Comparison of ENCODE assay signal across 14 cellular contexts in the genomic region with DNA sequence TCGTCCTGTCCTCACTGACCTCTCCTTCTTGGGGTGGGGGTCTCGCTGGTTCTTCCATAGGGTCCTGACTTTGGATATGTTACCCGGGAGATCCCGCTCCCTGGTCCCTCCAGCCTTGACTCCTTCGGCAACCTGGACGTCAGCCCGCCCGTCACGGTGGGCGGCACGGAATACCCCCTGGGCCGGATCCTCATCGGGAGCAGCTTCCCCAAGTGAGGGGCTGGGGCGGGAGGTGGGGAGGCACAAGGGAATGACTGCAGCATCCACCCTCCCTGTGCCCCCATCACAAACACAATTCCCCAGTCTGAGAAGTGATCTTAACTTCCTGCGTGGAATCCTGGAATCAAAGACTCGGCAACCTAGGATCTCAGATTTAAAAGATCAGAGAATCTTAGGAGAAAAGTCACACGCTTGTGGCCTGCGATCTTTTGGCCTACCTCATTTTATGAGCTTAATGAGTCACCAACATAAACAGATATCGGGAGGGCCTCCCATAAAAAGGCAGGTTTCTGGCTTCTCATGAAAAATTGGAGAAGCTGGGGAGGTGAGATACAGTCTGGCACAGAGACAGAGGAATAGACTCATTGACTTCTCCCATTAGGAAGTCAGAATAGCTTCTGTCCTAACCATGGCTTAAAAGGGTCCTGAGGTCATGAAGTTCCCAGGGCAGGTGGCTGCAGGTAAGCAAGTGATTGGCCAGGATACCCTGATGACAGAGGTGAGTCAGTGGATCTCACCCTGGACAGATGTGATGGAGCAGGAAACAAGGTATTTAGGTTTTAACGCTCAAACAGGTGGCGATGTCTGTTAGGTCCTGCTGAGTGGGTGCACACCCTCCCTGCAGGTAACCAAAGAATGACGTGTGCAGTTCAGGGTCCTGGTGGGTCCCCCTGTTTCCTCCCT. TPM values are rescaled to one million over a fixed set of nuclear protein-coding genes. Genes with fewer than 3 reads are reported as not detected.
A peak's percentile ranks its signal among the peaks of the same experiment; 100 is the strongest.
DNase-seq lines count a peak whose midpoint lies in the region; ATAC-seq, FAIRE-seq and TF ChIP-seq lines count a peak whose summit lies in the region.
"Had no signal": no experiment of that assay in that cellular context is flagged by ENCODE, and none has a peak within 500 bp of the region (broad histone marks: within the 10 kb centered on the region; RNA-seq: fewer than 3 reads in every experiment).

No MANE protein-coding gene starts in this region.

- H3K4me2 ChIP-seq in neural progenitor cell = no peak overlapping the region
- no peak overlapping the region for H3K4me2 ChIP-seq in HepG2 (ENCODE audit: low read depth, low read length)

- no peak for FAIRE-seq in HepG2 (lab: Jason Lieb, UNC)

- H3K9ac ChIP-seq in neural progenitor cell (no peak overlapping the region), HepG2 (ENCODE audit: insufficient read depth, low read depth, low read length) (no peak overlapping the region)
- H3K9ac ChIP-seq: parathyroid adenoma had no signal

- H3K9me3 ChIP-seq in neural progenitor cell (ENCODE audit: low read depth) (no peaks in the 10 kb centered on the region), HepG2 (ENCODE audit: low read length) (no peaks in the 10 kb centered on the region)
- H3K9me3 ChIP-seq: heart left ventricle had no signal

- H2AFZ ChIP-seq in neural progenitor cell (replicated peaks) = no peak overlapping the region
- no peak overlapping the region for H2AFZ ChIP-seq in HepG2 (ENCODE audit: low read length)
- H2AFZ ChIP-seq: parathyroid adenoma had no signal

- in situ Hi-C loops in HepG2 (cut with HindIII; ENCODE audit: extremely low pct_ligation_motif_present, low pct_unique_long_range_greater_than_20kb) = loop anchor here (25.0 kb wide), 1 partner anchor 271 kb away; no protein-coding TSS in a partner anchor

- no peaks in the 10 kb centered on the region for H3K4me1 ChIP-seq in neural progenitor cell
- peaks cover 7% of the 10 kb centered on the region; the same call in 1 of the 2 replicates for H3K4me1 ChIP-seq in HepG2 (ENCODE audit: insufficient read depth, low read length)
- H3K4me1 ChIP-seq: parathyroid adenoma had no signal

- ATAC-seq in HepG2 (no peak), GM19328 (IDR thresholded peaks at IDR 0.05; ENCODE audit: unreplicated experiment) (no peak)

- TF ChIP-seq CTCF in BJ (IDR thresholded peaks at IDR 0.05; ENCODE audit: insufficient read depth, low read depth, low read length) (no peak), NB4 (IDR thresholded peaks at IDR 0.05; ENCODE audit: low read depth, low read length) (no peak), chondrocyte (IDR thresholded peaks at IDR 0.05) (no peak), neural progenitor cell (IDR thresholded peaks at IDR 0.05) (no peak), HepG2 (CRISPR knock-in tag; IDR thresholded peaks at IDR 0.05) (no peak)

- H3K27ac ChIP-seq in neural progenitor cell (no peak overlapping the region), HepG2 (ENCODE audit: extremely low read length, insufficient read depth, low read length) (no peak overlapping the region)
- H3K27ac ChIP-seq: heart left ventricle, parathyroid adenoma had no signal

- H3K36me3 ChIP-seq in BJ (ENCODE audit: control insufficient read depth, insufficient read depth, low read length) = no peaks in the 10 kb centered on the region
- no peaks in the 10 kb centered on the region for H3K36me3 ChIP-seq in neural progenitor cell
- H3K36me3 ChIP-seq in HepG2 (replicated peaks in 1 of 2; ENCODE audit: control insufficient read depth in 1 of 2, insufficient read depth in 2 of 2, low read length in 2 of 2) = no peaks in the 10 kb centered on the region
- H3K36me3 ChIP-seq: heart left ventricle had no signal

- WGBS in HepG2 (ENCODE audit: low lambda C conversion rate) = 54% methylated on average over 18 of the region's 22 CpGs

- H3K9me3 Mint-ChIP-seq in chondrocyte (ENCODE audit: low read depth) (no peaks in the 10 kb centered on the region), neural progenitor cell (no peaks in the 10 kb centered on the region)
- H3K9me3 Mint-ChIP-seq: activated naive CD4-positive, alpha-beta T cell treated with anti-CD3 and anti-CD28 coated beads, Interleukin-2, amount 10 ng/mL, durations not matched to agents 7 days and 5 days; T-helper 2 cell treated with Interferon-gamma antibody and Interleukin-4, amounts not matched to agents 5 μg/mL and 100 μg/mL, for 36 hours had no signal

- H3K36me3 Mint-ChIP-seq in chondrocyte (ENCODE audit: low read depth) = no peaks in the 10 kb centered on the region
- no peaks in the 10 kb centered on the region for H3K36me3 Mint-ChIP-seq in neural progenitor cell
- H3K36me3 Mint-ChIP-seq: activated naive CD4-positive, alpha-beta T cell treated with anti-CD3 and anti-CD28 coated beads, Interleukin-2, amount 10 ng/mL, durations not matched to agents 7 days and 5 days had no signal

- no peak for TF ChIP-seq RAD21 in HepG2 (CRISPR knock-in tag; IDR thresholded peaks at IDR 0.05)

- CTCF ChIA-PET in BJ (lab: Yijun Ruan, JAX) (interaction anchor here (1.2 to 12.4 kb wide), 5 partner anchors 8 to 281 kb away, joined by 3 to 347 read pairs (median 4); a partner anchor contains a TSS), HepG2 (lab: Yijun Ruan, JAX; ENCODE audit: low intra/inter-chr PET ratio, low total read pairs) (interaction anchor here (0.9 kb wide), 1 partner anchor 106 kb away, joined by 3 read pairs; no protein-coding TSS in a partner anchor)

- H3K79me2 ChIP-seq in neural progenitor cell (ENCODE audit: low read depth) = no peaks in the 10 kb centered on the region
- H3K79me2 ChIP-seq in HepG2 (ENCODE audit: insufficient read depth, low read length) = no peaks in the 10 kb centered on the region
- H3K79me2 ChIP-seq: parathyroid adenoma had no signal

- POLR2A ChIA-PET in BJ (lab: Charles Lee) = interaction anchor here (0.6 to 1.3 kb wide), 6 partner anchors 20 to 103 kb away, joined by 3 to 7 read pairs (median 4); no protein-coding TSS in a partner anchor
- POLR2A ChIA-PET in HepG2 (lab: Yijun Ruan, JAX) = no interaction called here

- H3K4me1 Mint-ChIP-seq in chondrocyte (ENCODE audit: low read depth) (peaks cover 43% of the 10 kb centered on the region), neural progenitor cell (peaks cover 3% of the 10 kb centered on the region)
- H3K4me1 Mint-ChIP-seq: activated naive CD4-positive, alpha-beta T cell treated with anti-CD3 and anti-CD28 coated beads, Interleukin-2, amount 10 ng/mL, durations not matched to agents 7 days and 5 days had no signal

- H3K27me3 Mint-ChIP-seq in chondrocyte (ENCODE audit: low read depth) (no peaks in the 10 kb centered on the region), neural progenitor cell (ENCODE audit: insufficient read depth, low read depth) (peaks cover 12% of the 10 kb centered on the region)

- TF ChIP-seq EP300 in HepG2 (IDR thresholded peaks at IDR 0.05; ENCODE audit: low read depth in 2 of 2, low read length in 2 of 2) = no peak
- no peak for TF ChIP-seq EP300 in HepG2 (CRISPR knock-in tag; IDR thresholded peaks at IDR 0.05; ENCODE audit: borderline replicate concordance)

- DNase-seq in BJ (ENCODE audit: low read depth) (peak; percentile 88), NB4 (ENCODE audit: low read depth) (peak; percentile 73), chondrocyte (ENCODE audit: low spot score) (no peak), neural progenitor cell (ENCODE audit: low spot score) (no peak), retina (no peak), HepG2 (ENCODE audit: low spot score) (no peak), NCI-H526 (lab: John Stamatoyannopoulos, UW) (no peak)
- DNase-seq: activated naive CD4-positive, alpha-beta T cell treated with anti-CD3 and anti-CD28 coated beads, Interleukin-2, amount 10 ng/mL, durations not matched to agents 7 days and 5 days; DMS79 treated with DMSO at 0.1 percent for 48 hours; NCI-H1930 had no signal

- no peaks in the 10 kb centered on the region for H4K20me1 ChIP-seq in neural progenitor cell (ENCODE audit: low read depth)
- H4K20me1 ChIP-seq in HepG2 (ENCODE audit: insufficient read depth, low read length) = no peaks in the 10 kb centered on the region

- TF ChIP-seq POLR2A in NB4 (IDR thresholded peaks at IDR 0.05; ENCODE audit: extremely low read depth, insufficient read length) (no peak), HepG2 (IDR thresholded peaks at IDR 0.05; ENCODE audit: insufficient read depth in 1 of 2, low read depth in 2 of 2, low read length in 2 of 2) (no peak)

- H3K4me3 ChIP-seq in BJ (ENCODE audit: low read depth, low read length) (no peak overlapping the region), NB4 (ENCODE audit: low read depth, low read length) (no peak overlapping the region), neural progenitor cell (no peak overlapping the region), HepG2 (replicated peaks in 1 of 3; ENCODE audit: insufficient read depth in 1 of 3, low read depth in 2 of 3, low read length in 3 of 3) (no peak overlapping the region)
- H3K4me3 ChIP-seq: heart left ventricle had no signal

- intact Hi-C loops in HepG2 (cut with micrococcal nuclease; ENCODE audit: unreplicated experiment) = no loop called here

- peak overlapping the region; percentile 96 for H3K27ac Mint-ChIP-seq in chondrocyte (ENCODE audit: unreplicated experiment)
- H3K27ac Mint-ChIP-seq in neural progenitor cell = peak overlapping the region; percentile 90
- H3K27ac Mint-ChIP-seq: activated naive CD4-positive, alpha-beta T cell treated with anti-CD3 and anti-CD28 coated beads, Interleukin-2, amount 10 ng/mL, durations not matched to agents 7 days and 5 days; T-helper 2 cell treated with Interferon-gamma antibody and Interleukin-4, amounts not matched to agents 5 μg/mL and 100 μg/mL, for 36 hours had no signal

- H3K4me3 Mint-ChIP-seq in chondrocyte (ENCODE audit: unreplicated experiment) (peak overlapping the region; percentile 40), neural progenitor cell (no peak overlapping the region)
- H3K4me3 Mint-ChIP-seq: activated naive CD4-positive, alpha-beta T cell treated with anti-CD3 and anti-CD28 coated beads, Interleukin-2, amount 10 ng/mL, durations not matched to agents 7 days and 5 days; T-helper 2 cell treated with Interferon-gamma antibody and Interleukin-4, amounts not matched to agents 5 μg/mL and 100 μg/mL, for 36 hours had no signal

- H3K27me3 ChIP-seq in BJ (ENCODE audit: control insufficient read depth, insufficient read depth, low read length) (no peaks in the 10 kb centered on the region), neural progenitor cell (no peaks in the 10 kb centered on the region), HepG2 (ENCODE audit: control insufficient read depth in 1 of 2, insufficient read depth in 2 of 2, low read length in 2 of 2) (peaks cover 3 to 17% of the 10 kb centered on the region in 2 experiments; a peak in 3 of 5 replicates)

- BruUV-seq in HepG2 (replicated peaks; lab: Mats Ljungman, UMichigan) = no TSS peak

- H3F3A ChIP-seq in neural progenitor cell (ENCODE audit: low read depth) = no peaks in the 10 kb centered on the region

RNA-seq across cellular contexts. Expression of a gene that starts 15.9 kb away (rescaled TPM):
- polyA plus RNA-seq in BJ (2011; rRNA removed) (not detected in 2 replicates), HepG2 (2011; rRNA removed) (not detected in 2 replicates)
- 0.05 TPM in 1 of 2 replicates, not detected in the other for polyA minus RNA-seq in BJ (2011; rRNA and poly(A)+ RNA removed)
- total RNA-seq in chondrocyte (not detected in 3 replicates), neural progenitor cell (ENCODE audit: low replicate concordance) (1.0 and 2.0 TPM in 2 replicates), HepG2 (2016; rRNA removed; fragmentation: Illumina TruSeq; extraction: Trizol) (not detected in 2 replicates)
- not detected in 2 replicates for total RNA-seq in HepG2 (2016; cell fraction: cytosol; rRNA removed; fragmentation: Illumina TruSeq; extraction: Trizol; ENCODE audit: low read depth)
- not detected in 2 replicates for total RNA-seq in HepG2 (2016; cell fraction: insoluble cytoplasmic fraction; rRNA removed; fragmentation: Illumina TruSeq; extraction: Trizol)
- not detected in 2 replicates for total RNA-seq in HepG2 (2016; cell fraction: membrane; rRNA removed; fragmentation: Illumina TruSeq; extraction: Trizol)
- not detected in 2 replicates for total RNA-seq in HepG2 (2016; cell fraction: nucleus; rRNA removed; fragmentation: Illumina TruSeq; extraction: Trizol)
- not detected in 2 replicates for polyA plus RNA-seq in HepG2 (2011; cell fraction: cytosol; rRNA removed)
- not detected in 2 replicates for polyA plus RNA-seq in HepG2 (2011; cell fraction: nucleus; rRNA removed)
- not detected in 2 replicates for polyA plus RNA-seq in HepG2 (2012)
- not detected in 2 replicates for polyA plus RNA-seq in HepG2 (2016; cell fraction: cytosol; fragmentation: Illumina TruSeq; extraction: Trizol; ENCODE audit: low read depth)
- polyA plus RNA-seq in HepG2 (2016; cell fraction: insoluble cytoplasmic fraction; fragmentation: Illumina TruSeq; extraction: Trizol; ENCODE audit: low read depth) = not detected in 2 replicates
- polyA plus RNA-seq in HepG2 (2016; cell fraction: membrane; fragmentation: Illumina TruSeq; extraction: Trizol; ENCODE audit: low read depth) = not detected in 2 replicates
- not detected in 2 replicates for polyA plus RNA-seq in HepG2 (2016; cell fraction: nucleus; fragmentation: Illumina TruSeq; extraction: Trizol; ENCODE audit: insufficient read depth, low read depth)
- 0.05 TPM in 1 of 2 replicates, not detected in the other for polyA minus RNA-seq in HepG2 (2011; rRNA and poly(A)+ RNA removed; ENCODE audit: low replicate concordance)
- polyA minus RNA-seq in HepG2 (2011; cell fraction: cytosol; rRNA and poly(A)+ RNA removed) = not detected in 2 replicates
- not detected in 2 replicates for polyA minus RNA-seq in HepG2 (2011; cell fraction: nucleus; rRNA and poly(A)+ RNA removed)
- total RNA-seq: heart left ventricle had no signal
- polyA plus RNA-seq: heart left ventricle had no signal

RNA-seq across cellular contexts. Expression of a gene that starts 28.1 kb away (rescaled TPM):
- polyA plus RNA-seq in BJ (2011; rRNA removed) (0.70 and 0.82 TPM in 2 replicates), HepG2 (2011; rRNA removed) (not detected in 2 replicates)
- 0.21 and 0.76 TPM in 2 replicates for polyA minus RNA-seq in BJ (2011; rRNA and poly(A)+ RNA removed)
- total RNA-seq in chondrocyte (0.41 to 0.97 TPM (median 0.70 TPM) in 3 replicates), neural progenitor cell (ENCODE audit: low replicate concordance) (0.09 and 0.25 TPM in 2 replicates), HepG2 (2016; rRNA removed; fragmentation: Illumina TruSeq; extraction: Trizol) (not detected in 2 replicates)
- not detected in 2 replicates for total RNA-seq in HepG2 (2016; cell fraction: cytosol; rRNA removed; fragmentation: Illumina TruSeq; extraction: Trizol; ENCODE audit: low read depth)
- total RNA-seq in HepG2 (2016; cell fraction: insoluble cytoplasmic fraction; rRNA removed; fragmentation: Illumina TruSeq; extraction: Trizol) = not detected in 2 replicates
- not detected in 2 replicates for total RNA-seq in HepG2 (2016; cell fraction: membrane; rRNA removed; fragmentation: Illumina TruSeq; extraction: Trizol)
- not detected in 2 replicates for total RNA-seq in HepG2 (2016; cell fraction: nucleus; rRNA removed; fragmentation: Illumina TruSeq; extraction: Trizol)
- polyA plus RNA-seq in HepG2 (2011; cell fraction: cytosol; rRNA removed) = not detected in 2 replicates
- polyA plus RNA-seq in HepG2 (2011; cell fraction: nucleus; rRNA removed) = 0.05 TPM in 1 of 2 replicates, not detected in the other
- not detected in 2 replicates for polyA plus RNA-seq in HepG2 (2012)
- not detected in 2 replicates for polyA plus RNA-seq in HepG2 (2016; cell fraction: cytosol; fragmentation: Illumina TruSeq; extraction: Trizol; ENCODE audit: low read depth)
- not detected in 2 replicates for polyA plus RNA-seq in HepG2 (2016; cell fraction: insoluble cytoplasmic fraction; fragmentation: Illumina TruSeq; extraction: Trizol; ENCODE audit: low read depth)
- polyA plus RNA-seq in HepG2 (2016; cell fraction: membrane; fragmentation: Illumina TruSeq; extraction: Trizol; ENCODE audit: low read depth) = not detected in 2 replicates
- not detected in 2 replicates for polyA plus RNA-seq in HepG2 (2016; cell fraction: nucleus; fragmentation: Illumina TruSeq; extraction: Trizol; ENCODE audit: insufficient read depth, low read depth)
- 0.44 TPM in 1 of 2 replicates, not detected in the other for polyA minus RNA-seq in HepG2 (2011; rRNA and poly(A)+ RNA removed; ENCODE audit: low replicate concordance)
- polyA minus RNA-seq in HepG2 (2011; cell fraction: cytosol; rRNA and poly(A)+ RNA removed) = not detected in 2 replicates
- polyA minus RNA-seq in HepG2 (2011; cell fraction: nucleus; rRNA and poly(A)+ RNA removed) = not detected in 2 replicates
- total RNA-seq: heart left ventricle had no signal

Comparison
In these comparisons a context has a peak if more than half of its experiments do, and no peak if none do; other contexts are left out.
1. DNase-seq: peak in BJ (single experiment) and NB4 (single experiment); none in chondrocyte (single experiment), neural progenitor cell (single experiment), retina (single experiment), HepG2 (single experiment) and NCI-H526 (0 of 2).